In genomic region chr22:40396882-40397281, GRCh38 we compare ENCODE assay signal across 8 cellular contexts. TPM values are rescaled to one million over a fixed set of nuclear protein-coding genes. Genes with fewer than 3 reads are reported as not detected.
A peak's percentile ranks its signal among the peaks of the same experiment; 100 is the strongest.
DNase-seq lines count a peak whose midpoint lies in the region; ATAC-seq and TF ChIP-seq lines count a peak whose summit lies in the region.

No MANE protein-coding gene starts in this region.

- CTCF ChIA-PET in CD4-positive, alpha-beta T cell (lab: Charles Lee), result no interaction called here
- CTCF ChIA-PET in activated naive CD4-positive, alpha-beta T cell treated with anti-CD3 and anti-CD28 coated beads for 36 hours (lab: Charles Lee), result interaction anchor here (0.6 to 0.9 kb wide), 2 partner anchors 9 to 89 kb away, joined by 3 read pairs; no protein-coding TSS in a partner anchor

- TF ChIP-seq CTCF in CD4-positive, alpha-beta T cell (IDR thresholded peaks at IDR 0.05), result no peak
- no peak for TF ChIP-seq CTCF in GM20000 (IDR thresholded peaks at IDR 0.05; ENCODE audit: extremely low read depth, missing control alignments)

- intact Hi-C loops in CD4-positive, alpha-beta T cell (cut with DNase I, micrococcal nuclease), result no loop called here
- intact Hi-C loops in activated naive CD4-positive, alpha-beta T cell treated with anti-CD3 and anti-CD28 coated beads for 36 hours (cut with micrococcal nuclease), result no loop called here

- DNase-seq in CD4-positive, alpha-beta T cell, result no peak
- DNase-seq in NCI-H146 (lab: John Stamatoyannopoulos, UW) (peak; percentile 66), dermis blood vessel endothelial cell (peak; percentile 96), mucosa of gallbladder (ENCODE audit: low spot score) (peak; percentile 71), NCI-H2107 treated with DMSO at 0.1 percent for 48 hours (lab: John Stamatoyannopoulos, UW; ENCODE audit: unreplicated experiment) (no peak), GM20000 (ENCODE audit: low spot score) (no peak)
- no peak for DNase-seq in activated naive CD4-positive, alpha-beta T cell treated with anti-CD3 and anti-CD28 coated beads for 36 hours
- DNase-seq in activated T-cell treated with anti-CD3 and anti-CD28 coated beads, Interleukin-2, amount 50 U/mL, for 72 hours, result no peak

- H3K27ac Mint-ChIP-seq in CD4-positive, alpha-beta T cell, result peak overlapping the region; percentile 80
- no peak overlapping the region for H3K27ac Mint-ChIP-seq in activated naive CD4-positive, alpha-beta T cell treated with anti-CD3 and anti-CD28 coated beads for 36 hours
- no peak overlapping the region for H3K27ac Mint-ChIP-seq in activated T-cell treated with anti-CD3 and anti-CD28 coated beads, Interleukin-2, amount 50 U/mL, for 72 hours

- no peaks in the 10 kb centered on the region for H3K9me3 ChIP-seq in CD4-positive, alpha-beta T cell (ENCODE audit: control insufficient read depth, low read length)

- POLR2A ChIA-PET in CD4-positive, alpha-beta T cell (lab: Charles Lee), result interaction anchor here (0.6 kb wide), 1 partner anchor 26 kb away, joined by 3 read pairs; no protein-coding TSS in a partner anchor

- no peak overlapping the region for H3K27ac ChIP-seq in CD4-positive, alpha-beta T cell (ENCODE audit: low read depth, low read length)

- no peaks in the 10 kb centered on the region for H3K27me3 Mint-ChIP-seq in CD4-positive, alpha-beta T cell
- no peaks in the 10 kb centered on the region for H3K27me3 Mint-ChIP-seq in activated naive CD4-positive, alpha-beta T cell treated with anti-CD3 and anti-CD28 coated beads for 36 hours (ENCODE audit: low read depth)
- H3K27me3 Mint-ChIP-seq in activated T-cell treated with anti-CD3 and anti-CD28 coated beads, Interleukin-2, amount 50 U/mL, for 72 hours (ENCODE audit: low read depth), result no peaks in the 10 kb centered on the region

- peaks cover 16% of the 10 kb centered on the region for H3K36me3 Mint-ChIP-seq in CD4-positive, alpha-beta T cell (ENCODE audit: low read depth)
- peaks cover 10% of the 10 kb centered on the region for H3K36me3 Mint-ChIP-seq in activated naive CD4-positive, alpha-beta T cell treated with anti-CD3 and anti-CD28 coated beads for 36 hours (ENCODE audit: low read depth)
- H3K36me3 Mint-ChIP-seq in activated T-cell treated with anti-CD3 and anti-CD28 coated beads, Interleukin-2, amount 50 U/mL, for 72 hours (ENCODE audit: insufficient read depth in 2 of 2), result peaks cover 0 to 7% of the 10 kb centered on the region in 2 donors

- no peaks in the 10 kb centered on the region for H3K27me3 ChIP-seq in CD4-positive, alpha-beta T cell (ENCODE audit: control insufficient read depth, insufficient read depth, low read length)

- no peaks in the 10 kb centered on the region for H3K9me3 Mint-ChIP-seq in CD4-positive, alpha-beta T cell
- H3K9me3 Mint-ChIP-seq in activated naive CD4-positive, alpha-beta T cell treated with anti-CD3 and anti-CD28 coated beads for 36 hours, result no peaks in the 10 kb centered on the region
- no peaks in the 10 kb centered on the region for H3K9me3 Mint-ChIP-seq in activated T-cell treated with anti-CD3 and anti-CD28 coated beads, Interleukin-2, amount 50 U/mL, for 72 hours

- no peak overlapping the region for H3K4me3 Mint-ChIP-seq in CD4-positive, alpha-beta T cell
- H3K4me3 Mint-ChIP-seq in activated naive CD4-positive, alpha-beta T cell treated with anti-CD3 and anti-CD28 coated beads for 36 hours, result no peak overlapping the region
- no peak overlapping the region for H3K4me3 Mint-ChIP-seq in activated T-cell treated with anti-CD3 and anti-CD28 coated beads, Interleukin-2, amount 50 U/mL, for 72 hours

- ATAC-seq in CD4-positive, alpha-beta T cell (ENCODE audit: poor library complexity), result no peak
- no peak for ATAC-seq in activated T-cell treated with anti-CD3 and anti-CD28 coated beads, Interleukin-2, amount 50 U/mL, for 72 hours (replicated peaks in 1 of 2)

- peaks cover 93% of the 10 kb centered on the region for H3K4me1 Mint-ChIP-seq in CD4-positive, alpha-beta T cell (ENCODE audit: low read depth)
- peaks cover 70% of the 10 kb centered on the region for H3K4me1 Mint-ChIP-seq in activated naive CD4-positive, alpha-beta T cell treated with anti-CD3 and anti-CD28 coated beads for 36 hours (ENCODE audit: low read depth)
- H3K4me1 Mint-ChIP-seq in activated T-cell treated with anti-CD3 and anti-CD28 coated beads, Interleukin-2, amount 50 U/mL, for 72 hours (ENCODE audit: low read depth), result peaks cover 71% of the 10 kb centered on the region

RNA-seq across cellular contexts. Expression of gene SGSM3, which starts 26.5 kb away (rescaled TPM):
- 10 to 100 TPM; 87.9 to 89.9 TPM for total RNA-seq in CD4-positive, alpha-beta T cell
- total RNA-seq in dermis blood vessel endothelial cell (50.4 and 72.5 TPM in 2 replicates), mucosa of gallbladder (213 TPM)
- total RNA-seq in activated naive CD4-positive, alpha-beta T cell treated with anti-CD3 and anti-CD28 coated beads for 36 hours, result 10 to 100 TPM; 65.7 to 66.4 TPM
- total RNA-seq in activated T-cell treated with anti-CD3 and anti-CD28 coated beads, Interleukin-2, amount 50 U/mL, for 72 hours, result 10 to 100 TPM; 47.1 to 55.8 TPM

RNA-seq across cellular contexts. Expression of gene ADSL, which starts 50.6 kb away (rescaled TPM):
- total RNA-seq in CD4-positive, alpha-beta T cell, result 10 to 100 TPM; 62.9 to 75.3 TPM
- total RNA-seq in dermis blood vessel endothelial cell (158 and 217 TPM in 2 replicates), mucosa of gallbladder (34.9 TPM)
- 100 to 1,000 TPM; 125 to 129 TPM for total RNA-seq in activated naive CD4-positive, alpha-beta T cell treated with anti-CD3 and anti-CD28 coated beads for 36 hours
- 100 to 1,000 TPM in 1 of 2 donors, 10 to 100 TPM in 1; 98.7 to 102 TPM for total RNA-seq in activated T-cell treated with anti-CD3 and anti-CD28 coated beads, Interleukin-2, amount 50 U/mL, for 72 hours

Comparison
In these comparisons a context has a peak if more than half of its experiments do, and no peak if none do; other contexts are left out.
1. DNase-seq: peak in NCI-H146 (single experiment), dermis blood vessel endothelial cell (single experiment) and mucosa of gallbladder (single experiment); none in CD4-positive, alpha-beta T cell (0 of 10), NCI-H2107 treated with DMSO at 0.1 percent for 48 hours (single experiment), activated naive CD4-positive, alpha-beta T cell treated with anti-CD3 and anti-CD28 coated beads for 36 hours (single experiment), GM20000 (single experiment) and activated T-cell treated with anti-CD3 and anti-CD28 coated beads, Interleukin-2, amount 50 U/mL, for 72 hours (0 of 2).